13 cellular contexts compared by ENCODE assay signal in genomic region chr7:76191783-76192240, GRCh38. TPM values are rescaled to one million over a fixed set of nuclear protein-coding genes. Genes with fewer than 3 reads are reported as not detected.
DNase-seq lines count a peak whose midpoint lies in the region; ATAC-seq and TF ChIP-seq lines count a peak whose summit lies in the region.
"Had no signal": no experiment of that assay in that cellular context is flagged by ENCODE, and none has a peak within 500 bp of the region (broad histone marks: within the 10 kb centered on the region; RNA-seq: fewer than 3 reads in every experiment).

No MANE protein-coding gene starts in this region.

- DNase-seq in NOMO-1 treated with DMSO at 0.1 percent for 48 hours (lab: John Stamatoyannopoulos, UW; ENCODE audit: unreplicated experiment), result peak; percentile 17
- no peak for DNase-seq in NOMO-1 treated with dmso at 0.1 percent for 144 hours (lab: John Stamatoyannopoulos, UW; ENCODE audit: unreplicated experiment)
- peak; percentile 72 for DNase-seq in NCI-H2171 treated with DMSO at 0.1 percent for 48 hours (lab: John Stamatoyannopoulos, UW)
- peak; percentile 35 to 65 for DNase-seq in cardiac fibroblast (ENCODE audit: low read depth in 2 of 2)
- DNase-seq in renal cortical epithelial cell (ENCODE audit: low read depth), result peak; percentile 21
- DNase-seq: activated T-cell treated with anti-CD3 and anti-CD28 coated beads, Interleukin-2, amount 50 U/mL, for 48 hours; esophagus squamous epithelium; NCI-H187 treated with DMSO at 0.1 percent for 48 hours had no signal

- TF ChIP-seq CTCF in cardiac fibroblast (IDR thresholded peaks at IDR 0.05; ENCODE audit: low read depth, low read length), result no peak

- ATAC-seq in GM21447 (IDR thresholded peaks at IDR 0.05; ENCODE audit: unreplicated experiment) (no peak), GM18858 (IDR thresholded peaks at IDR 0.05; ENCODE audit: unreplicated experiment) (no peak), HG03571 (IDR thresholded peaks at IDR 0.05; ENCODE audit: unreplicated experiment) (no peak)

- H3K4me3 ChIP-seq in cardiac fibroblast (replicated peaks in 1 of 2; ENCODE audit: low read depth in 2 of 2, low read length in 2 of 2), result no peak overlapping the region
- H3K4me3 ChIP-seq: esophagus squamous epithelium, tibial nerve had no signal

RNA-seq across cellular contexts. Expression of gene SRRM3, which starts 9.9 kb away (rescaled TPM):
- 0.30 TPM in 1 of 2 replicates, not detected in the other for total RNA-seq in renal cortical epithelial cell
- total RNA-seq: skeletal muscle tissue had no signal
